In genomic region chr6:193773-194310, GRCh38 we compare ENCODE assay signal across 10 cellular contexts.
DNase-seq lines count a peak whose midpoint lies in the region; ATAC-seq and TF ChIP-seq lines count a peak whose summit lies in the region.
"Had no signal": no experiment of that assay in that cellular context is flagged by ENCODE, and none has a peak within 500 bp of the region (broad histone marks: within the 10 kb centered on the region; RNA-seq: fewer than 3 reads in every experiment).

No MANE protein-coding gene starts in this region.

- peak overlapping the region; percentile 92 for H3K27ac Mint-ChIP-seq in activated T-cell treated with anti-CD3 and anti-CD28 coated beads, Interleukin-2, amount 50 U/mL, for 24 hours

- TF ChIP-seq POLR2A in sigmoid colon (IDR thresholded peaks at IDR 0.05) (no peak), testis (IDR thresholded peaks at IDR 0.05) (no peak)

- TF ChIP-seq CTCF in sigmoid colon (IDR thresholded peaks at IDR 0.05) (no peak), testis (IDR thresholded peaks at IDR 0.05) (no peak)

- H3K9me3 ChIP-seq in sigmoid colon (no peaks in the 10 kb centered on the region), testis (no peaks in the 10 kb centered on the region)

- H3K9me3 Mint-ChIP-seq in activated T-cell treated with anti-CD3 and anti-CD28 coated beads, Interleukin-2, amount 50 U/mL, for 24 hours = peaks cover 10% of the 10 kb centered on the region

- no peak for TF ChIP-seq EP300 in sigmoid colon (IDR thresholded peaks at IDR 0.05)

- no peak overlapping the region for H3K4me3 ChIP-seq in sigmoid colon
- no peak overlapping the region for H3K4me3 ChIP-seq in testis

- H3K4me1 Mint-ChIP-seq in activated T-cell treated with anti-CD3 and anti-CD28 coated beads, Interleukin-2, amount 50 U/mL, for 24 hours (ENCODE audit: low read depth) = peaks cover 78% of the 10 kb centered on the region

- H3K36me3 ChIP-seq in sigmoid colon (no peaks in the 10 kb centered on the region), testis (ENCODE audit: low read depth, missing control alignments) (no peaks in the 10 kb centered on the region)

- ATAC-seq in GM18520 (IDR thresholded peaks at IDR 0.05; ENCODE audit: unreplicated experiment) = peak; percentile 34
- ATAC-seq in HG03196 (IDR thresholded peaks at IDR 0.05; ENCODE audit: unreplicated experiment) = peak; percentile 28

- WGBS in sigmoid colon, 2 donors = 38 to 69% methylated on average over 7 of the region's 7 CpGs
- 71 to 74% methylated on average over 7 of the region's 7 CpGs for WGBS in testis, 2 donors

- peak overlapping the region; percentile 47 for H3K4me3 Mint-ChIP-seq in activated T-cell treated with anti-CD3 and anti-CD28 coated beads, Interleukin-2, amount 50 U/mL, for 24 hours
- H3K4me3 Mint-ChIP-seq: neural crest cell had no signal

- intact Hi-C loops in sigmoid colon (cut with DNase I) = no loop called here
- intact Hi-C loops in testis (cut with DNase I; ENCODE audit: low total_unique reads) = loop anchor here (2.0 kb wide), 1 partner anchor 29 kb away; no protein-coding TSS in a partner anchor

- no peaks in the 10 kb centered on the region for H3K27me3 ChIP-seq in sigmoid colon
- H3K27me3 ChIP-seq in testis = no peaks in the 10 kb centered on the region

- no peaks in the 10 kb centered on the region for H3K27me3 Mint-ChIP-seq in activated T-cell treated with anti-CD3 and anti-CD28 coated beads, Interleukin-2, amount 50 U/mL, for 24 hours

- H3K27ac ChIP-seq in sigmoid colon = no peak overlapping the region
- no peak overlapping the region for H3K27ac ChIP-seq in testis

- peak; percentile 62 for DNase-seq in activated T-cell treated with anti-CD3 and anti-CD28 coated beads, Interleukin-2, amount 50 U/mL, for 24 hours
- DNase-seq in stimulated activated CD4-positive, alpha-beta T cell treated with anti-CD3 and anti-CD28 coated beads, Interleukin-4, amount 100 ng/mL, for 1 hour = peak; percentile 45
- DNase-seq in sigmoid colon (no peak), AG08395 (ENCODE audit: low spot score) (no peak), NOMO-1 treated with DMSO at 0.1 percent for 48 hours (lab: John Stamatoyannopoulos, UW; ENCODE audit: unreplicated experiment) (no peak), testis (no peak)
- DNase-seq: NCI-H1092 treated with DMSO at 0.1 percent for 48 hours had no signal

- H3K4me1 ChIP-seq in sigmoid colon (peaks cover 0 to 14% (median 9%) of the 10 kb centered on the region in 4 donors), testis (peaks cover 12% of the 10 kb centered on the region)

- no peaks in the 10 kb centered on the region for H3K36me3 Mint-ChIP-seq in activated T-cell treated with anti-CD3 and anti-CD28 coated beads, Interleukin-2, amount 50 U/mL, for 24 hours (ENCODE audit: low read depth)

Comparison
In these comparisons a context has a peak if more than half of its experiments do, and no peak if none do; other contexts are left out.
1. DNase-seq: peak in activated T-cell treated with anti-CD3 and anti-CD28 coated beads, Interleukin-2, amount 50 U/mL, for 24 hours (single experiment) and stimulated activated CD4-positive, alpha-beta T cell treated with anti-CD3 and anti-CD28 coated beads, Interleukin-4, amount 100 ng/mL, for 1 hour (single experiment); none in sigmoid colon (single experiment), AG08395 (single experiment), NOMO-1 treated with DMSO at 0.1 percent for 48 hours (single experiment) and testis (single experiment).